ENCODE assay signal across 10 cellular contexts in the genomic region with DNA sequence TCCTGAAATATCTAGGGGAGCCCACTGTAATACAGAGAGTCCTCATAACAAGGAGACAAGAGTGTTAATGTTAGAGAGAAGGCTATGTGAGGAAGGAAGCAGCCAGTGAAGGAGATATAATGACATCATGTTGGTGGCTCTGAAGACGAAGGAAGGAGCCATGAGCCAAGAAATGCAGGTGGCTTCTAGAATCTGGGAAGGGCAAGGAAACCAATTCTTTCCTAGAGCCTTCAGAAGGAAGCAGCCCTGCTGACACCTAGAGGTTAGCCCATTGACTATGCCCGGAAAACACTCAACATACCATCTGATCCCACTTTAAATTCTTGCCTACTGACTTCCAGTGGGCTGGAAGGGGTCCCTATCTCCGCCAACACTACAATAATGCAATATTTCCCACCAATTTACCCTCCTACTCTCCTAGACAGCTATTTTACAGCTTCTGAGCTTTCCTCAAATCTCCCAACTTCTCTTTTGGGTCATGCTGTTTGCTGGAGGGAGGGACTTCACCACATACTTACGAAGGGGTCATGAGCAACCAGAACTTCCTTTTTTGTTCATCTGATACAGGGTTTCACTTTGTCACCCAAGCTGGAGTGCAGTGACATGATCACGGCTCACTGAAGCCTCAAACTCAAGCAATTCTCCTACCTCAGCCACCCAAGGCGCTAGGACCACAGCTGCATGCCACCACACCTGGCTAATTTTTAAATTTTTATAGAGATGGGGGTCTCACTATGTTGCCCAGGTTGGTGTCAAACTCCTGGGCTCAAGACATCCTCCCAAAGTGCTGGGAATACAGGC. TPM values are rescaled to one million over a fixed set of nuclear protein-coding genes. Genes with fewer than 3 reads are reported as not detected.
DNase-seq lines count a peak whose midpoint lies in the region; ATAC-seq and TF ChIP-seq lines count a peak whose summit lies in the region.
"Had no signal": no experiment of that assay in that cellular context is flagged by ENCODE, and none has a peak within 500 bp of the region (broad histone marks: within the 10 kb centered on the region; RNA-seq: fewer than 3 reads in every experiment).

No MANE protein-coding gene starts in this region.

- H3K4me1 ChIP-seq in colonic mucosa (peaks cover 3% of the 10 kb centered on the region), neuronal stem cell (ENCODE audit: control insufficient read depth in 2 of 2, insufficient read depth in 1 of 2, low read depth in 1 of 2, low read length in 2 of 2) (peaks cover 0 to 3% of the 10 kb centered on the region in 2 donors)

- no peak overlapping the region for H2BK12ac ChIP-seq in neuronal stem cell (ENCODE audit: low read length)

- no peak overlapping the region; the same call in 1 of the 2 replicates for H3K27ac ChIP-seq in HL-60 (replicated peaks)
- H3K27ac ChIP-seq in colonic mucosa = peak overlapping the region; percentile 44
- no peak overlapping the region for H3K27ac ChIP-seq in neuronal stem cell (replicated peaks; ENCODE audit: low read length)

- no peak overlapping the region for H3K23ac ChIP-seq in neuronal stem cell (ENCODE audit: low read depth, low read length, poor library complexity)

- H3K18ac ChIP-seq in neuronal stem cell (ENCODE audit: low read length) = no peak overlapping the region

- H3K4me3 ChIP-seq in HL-60 (replicated peaks; ENCODE audit: insufficient read depth, low read length) (no peak overlapping the region), colonic mucosa (no peak overlapping the region), neuronal stem cell (ENCODE audit: low read length in 2 of 2) (no peak overlapping the region), H7 (ENCODE audit: insufficient read depth, low read depth, low read length) (no peak overlapping the region)

- H3K4me2 ChIP-seq in neuronal stem cell (ENCODE audit: insufficient read depth, low read length, poor library complexity, severe bottlenecking) = no peak overlapping the region

- no peak overlapping the region for H4K91ac ChIP-seq in neuronal stem cell (ENCODE audit: low read depth, low read length, poor library complexity)

- WGBS in neuronal stem cell (ENCODE audit: extremely low coverage in 2 of 2, insufficient read length in 2 of 2, insufficient replicate concordance in 1 of 2), 2 donors = no CpG with 5 or more reads among the region's 6 CpGs

- ATAC-seq in GM18498 (IDR thresholded peaks at IDR 0.05; ENCODE audit: unreplicated experiment) (peak; percentile 93), GM21526 (IDR thresholded peaks at IDR 0.05; ENCODE audit: low FRiP score, unreplicated experiment) (peak; percentile 85), omental fat pad (ENCODE audit: low FRiP score) (no peak)

- no peak overlapping the region for H3K4ac ChIP-seq in neuronal stem cell (ENCODE audit: low read length)

- H2AK5ac ChIP-seq in neuronal stem cell (ENCODE audit: low read depth, low read length) = no peak overlapping the region

- no peak overlapping the region for H2BK15ac ChIP-seq in neuronal stem cell (ENCODE audit: low read length)

- intact Hi-C loops in colonic mucosa (cut with DNase I) = no loop called here

- no peaks in the 10 kb centered on the region for H3K36me3 ChIP-seq in colonic mucosa
- peaks cover 0 to 11% of the 10 kb centered on the region in 2 donors for H3K36me3 ChIP-seq in neuronal stem cell (replicated peaks in 1 of 2; ENCODE audit: control insufficient read depth in 2 of 2, insufficient read depth in 2 of 2, low read length in 2 of 2)
- no peaks in the 10 kb centered on the region; the same call in none of the 2 replicates for H3K36me3 ChIP-seq in H7 (replicated peaks; ENCODE audit: control insufficient read depth, insufficient read depth, low read length)

- no peak overlapping the region for H2BK5ac ChIP-seq in neuronal stem cell (ENCODE audit: low read length)

- no peak overlapping the region for H2AFZ ChIP-seq in neuronal stem cell (ENCODE audit: low read length)

- H2BK120ac ChIP-seq in neuronal stem cell (ENCODE audit: low read depth, low read length) = no peak overlapping the region

- H3K79me1 ChIP-seq in neuronal stem cell (ENCODE audit: low read depth, low read length) = no peaks in the 10 kb centered on the region

- no peak overlapping the region for H4K8ac ChIP-seq in neuronal stem cell (ENCODE audit: low read depth, low read length)

- H3K27me3 ChIP-seq in HL-60 (ENCODE audit: insufficient read depth, poor library complexity, severe bottlenecking) = no peaks in the 10 kb centered on the region
- no peaks in the 10 kb centered on the region for H3K27me3 ChIP-seq in colonic mucosa
- H3K27me3 ChIP-seq in neuronal stem cell (ENCODE audit: control insufficient read depth in 3 of 3, insufficient read depth in 3 of 3, low read depth in 1 of 3, low read length in 3 of 3) = no peaks in the 10 kb centered on the region
- no peaks in the 10 kb centered on the region for H3K27me3 ChIP-seq in H7 (ENCODE audit: control insufficient read depth, insufficient read depth, low read length)

- peak; percentile 23 to 73 for DNase-seq in HL-60 (ENCODE audit: low read depth in 1 of 2, low spot score in 1 of 2)
- DNase-seq in colonic mucosa = no peak
- DNase-seq in neuronal stem cell (ENCODE audit: low spot score) = no peak
- no peak for DNase-seq in omental fat pad (ENCODE audit: low spot score)
- no peak for DNase-seq in NCI-H1694 (lab: John Stamatoyannopoulos, UW)
- no peak for DNase-seq in H7
- DNase-seq: IMR-90, right cardiac atrium had no signal

- H3K14ac ChIP-seq in neuronal stem cell (ENCODE audit: low read length) = no peak overlapping the region

- H3K9me3 ChIP-seq in colonic mucosa (no peaks in the 10 kb centered on the region), neuronal stem cell (replicated peaks in 1 of 2; ENCODE audit: control insufficient read depth in 2 of 2, insufficient read depth in 1 of 2, low read depth in 1 of 2, low read length in 2 of 2) (no peaks in the 10 kb centered on the region)

- no peak overlapping the region for H3K9ac ChIP-seq in colonic mucosa (ENCODE audit: low read depth in 2 of 2, low read length in 2 of 2)
- no peak overlapping the region for H3K9ac ChIP-seq in neuronal stem cell (ENCODE audit: low read depth, low read length, poor library complexity)

- no peak for TF ChIP-seq CTCF in HL-60 (IDR thresholded peaks at IDR 0.05; ENCODE audit: insufficient read depth, low read length)
- TF ChIP-seq CTCF in colonic mucosa (IDR thresholded peaks at IDR 0.05) = no peak
- no peak for TF ChIP-seq CTCF in omental fat pad (IDR thresholded peaks at IDR 0.05)

RNA-seq across cellular contexts. Expression of a gene that starts 25.2 kb away (rescaled TPM):
- total RNA-seq in colonic mucosa (100 to 1,000 TPM; 165 to 183 TPM), omental fat pad (10 to 100 TPM; 57.7 to 90.9 (median 69.6) TPM)
- 135 TPM for polyA plus RNA-seq in neuronal stem cell (2013, experiment 1 of 2)
- polyA plus RNA-seq in neuronal stem cell (2013, experiment 2 of 2) = 136 TPM
- 175 and 189 TPM in 2 replicates for total RNA-seq in H7 (2014; rRNA removed; shearing (Covaris generic))

RNA-seq across cellular contexts. Expression of a gene that starts 26.0 kb away (rescaled TPM):
- total RNA-seq in colonic mucosa = 10 to 100 TPM; 54.7 to 63.0 TPM
- 48.2 TPM for polyA plus RNA-seq in neuronal stem cell (2013, experiment 1 of 2)
- 49.8 TPM for polyA plus RNA-seq in neuronal stem cell (2013, experiment 2 of 2)
- 10 to 100 TPM; 53.8 to 79.5 (median 69.8) TPM for total RNA-seq in omental fat pad
- total RNA-seq in H7 (2014; rRNA removed; shearing (Covaris generic)) = 136 and 185 TPM in 2 replicates

Comparison
In these comparisons a context has a peak if more than half of its experiments do, and no peak if none do; other contexts are left out.
1. DNase-seq: peak in HL-60 (2 of 2); none in colonic mucosa (single experiment), neuronal stem cell (single experiment), omental fat pad (single experiment), NCI-H1694 (single experiment) and H7 (single experiment).